ENCODE assay signal across 12 cellular contexts in the genomic region with DNA sequence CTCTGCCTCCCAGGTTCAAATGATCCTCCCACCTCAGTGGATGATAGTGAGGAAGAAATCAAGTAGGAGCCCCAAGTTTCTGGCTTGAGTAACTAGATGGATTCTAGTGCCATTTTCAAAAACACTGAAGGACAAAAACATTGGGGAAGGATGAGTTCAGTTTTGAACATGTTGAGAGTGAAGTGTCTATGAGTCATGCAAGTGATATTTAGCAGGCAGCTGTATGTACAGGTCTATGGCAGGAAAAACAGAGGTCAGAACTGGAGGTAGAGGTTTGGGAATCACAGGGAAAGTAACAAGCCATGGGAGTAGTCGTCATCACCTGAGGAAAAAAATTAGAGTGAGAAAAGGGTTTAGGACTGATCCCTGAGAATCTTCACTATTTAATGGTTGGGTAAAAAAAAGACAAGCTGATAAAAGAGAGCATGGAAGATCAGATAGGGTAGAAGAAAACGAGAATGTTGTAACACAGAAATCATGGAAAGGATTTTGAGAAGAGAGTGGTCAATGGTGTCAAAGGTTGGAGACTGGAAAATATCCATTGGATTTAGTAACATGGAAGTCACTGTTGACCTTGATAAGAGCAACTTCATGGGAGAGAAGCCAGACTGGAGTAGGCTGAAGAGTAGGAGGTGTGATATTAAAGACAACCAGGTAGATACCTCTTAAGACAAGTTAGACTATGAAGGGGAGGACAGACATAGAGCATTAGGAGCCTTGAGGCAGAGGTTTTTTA. TPM values are rescaled to one million over a fixed set of nuclear protein-coding genes. Genes with fewer than 3 reads are reported as not detected.
DNase-seq lines count a peak whose midpoint lies in the region; ATAC-seq and TF ChIP-seq lines count a peak whose summit lies in the region.
"Had no signal": no experiment of that assay in that cellular context is flagged by ENCODE, and none has a peak within 500 bp of the region (broad histone marks: within the 10 kb centered on the region; RNA-seq: fewer than 3 reads in every experiment).

No MANE protein-coding gene starts in this region.

- TF ChIP-seq CTCF in right lobe of liver (IDR thresholded peaks at IDR 0.05) = no peak
- no peak for TF ChIP-seq CTCF in psoas muscle (IDR thresholded peaks at IDR 0.05)

- DNase-seq in DMS53 (lab: John Stamatoyannopoulos, UW) (peak; percentile 95), HS-27A (ENCODE audit: low read depth) (peak; percentile 14), right lobe of liver (no peak), psoas muscle (no peak)
- no peak for DNase-seq in stimulated activated CD4-positive, alpha-beta T cell treated with anti-CD3 and anti-CD28 coated beads, Interleukin-4, amount 100 ng/mL, for 24 hours
- DNase-seq: activated CD4-positive, alpha-beta T cell treated with anti-CD3 and anti-CD28 coated beads, Interleukin-2, amount 50 U/mL, for 4 hours; activated gamma-delta T cell; CD4-positive, alpha-beta T cell; NCI-H187 had no signal

- no peak for TF ChIP-seq POLR2A in right lobe of liver (IDR thresholded peaks at IDR 0.05)

- intact Hi-C loops in right lobe of liver (cut with DNase I) (no loop called here), psoas muscle (cut with DNase I) (no loop called here)

- no peak overlapping the region for H3K4me3 Mint-ChIP-seq in activated T-helper 17 cell treated with anti-CD3 and anti-CD28 coated beads, Interleukin-2, amount 50 U/mL, for 72 hours
- H3K4me3 Mint-ChIP-seq: CD4-positive, alpha-beta T cell had no signal

- H3K9me3 Mint-ChIP-seq in activated T-helper 17 cell treated with anti-CD3 and anti-CD28 coated beads, Interleukin-2, amount 50 U/mL, for 72 hours = no peaks in the 10 kb centered on the region
- H3K9me3 Mint-ChIP-seq: CD4-positive, alpha-beta T cell had no signal

- H3K4me1 ChIP-seq in right lobe of liver = peaks cover 0 to 16% (median 2%) of the 10 kb centered on the region in 4 donors
- H3K4me1 ChIP-seq in psoas muscle = peaks cover 3% of the 10 kb centered on the region

- H3K36me3 Mint-ChIP-seq in activated T-helper 17 cell treated with anti-CD3 and anti-CD28 coated beads, Interleukin-2, amount 50 U/mL, for 72 hours (ENCODE audit: low read depth) = peaks cover 22% of the 10 kb centered on the region

- peaks cover 13% of the 10 kb centered on the region for H3K4me1 Mint-ChIP-seq in activated T-helper 17 cell treated with anti-CD3 and anti-CD28 coated beads, Interleukin-2, amount 50 U/mL, for 72 hours

- peak; percentile 75 for ATAC-seq in activated T-helper 17 cell treated with anti-CD3 and anti-CD28 coated beads, Interleukin-2, amount 50 U/mL, for 72 hours (replicated peaks)
- ATAC-seq in right lobe of liver (peak in 3 of 4 donors; percentile 56 to 84 (median 67)), psoas muscle (no peak), GM18909 (IDR thresholded peaks at IDR 0.05; ENCODE audit: poor library complexity, unreplicated experiment) (no peak), GM18870 (IDR thresholded peaks at IDR 0.05; ENCODE audit: unreplicated experiment) (no peak)

- 67% methylated on average over 2 of the region's 2 CpGs for WGBS in right lobe of liver (ENCODE audit: insufficient coverage, low coverage, low lambda C conversion rate, missing lambda C conversion rate)
- WGBS in psoas muscle, 3 donors = 85 to 89% (median 88%) methylated on average over 2 of the region's 2 CpGs

- peak overlapping the region; percentile 9 for H3K27ac Mint-ChIP-seq in activated T-helper 17 cell treated with anti-CD3 and anti-CD28 coated beads, Interleukin-2, amount 50 U/mL, for 72 hours
- H3K27ac Mint-ChIP-seq: CD4-positive, alpha-beta T cell had no signal

- no peak overlapping the region for H3K4me3 ChIP-seq in right lobe of liver
- no peak overlapping the region for H3K4me3 ChIP-seq in psoas muscle

- H3K27ac ChIP-seq in right lobe of liver (no peak overlapping the region), psoas muscle (no peak overlapping the region)

- H3K36me3 ChIP-seq in right lobe of liver = no peaks in the 10 kb centered on the region
- no peaks in the 10 kb centered on the region for H3K36me3 ChIP-seq in psoas muscle (ENCODE audit: insufficient read depth in 1 of 2, low read depth in 1 of 2)

- H3K9me3 ChIP-seq in right lobe of liver = no peaks in the 10 kb centered on the region
- no peaks in the 10 kb centered on the region for H3K9me3 ChIP-seq in psoas muscle

- H3K27me3 Mint-ChIP-seq in activated T-helper 17 cell treated with anti-CD3 and anti-CD28 coated beads, Interleukin-2, amount 50 U/mL, for 72 hours = no peaks in the 10 kb centered on the region
- H3K27me3 Mint-ChIP-seq: CD4-positive, alpha-beta T cell had no signal

- no peaks in the 10 kb centered on the region for H3K27me3 ChIP-seq in right lobe of liver
- H3K27me3 ChIP-seq in psoas muscle (ENCODE audit: insufficient read depth in 3 of 3, low read length in 2 of 3) = no peaks in the 10 kb centered on the region

RNA-seq across cellular contexts. Expression of gene DIPK1A, which starts 53.1 kb away (rescaled TPM):
- total RNA-seq in activated T-helper 17 cell treated with anti-CD3 and anti-CD28 coated beads, Interleukin-2, amount 50 U/mL, for 72 hours = 1 to 10 TPM; 6.5 to 8.6 TPM
- 10 to 100 TPM; 10.8 to 25.3 (median 15.1) TPM for total RNA-seq in right lobe of liver
- 1 to 10 TPM; 3.4 to 7.8 (median 6.4) TPM for total RNA-seq in psoas muscle
- polyA plus RNA-seq in psoas muscle = 1 to 10 TPM; 2.2 to 7.9 (median 3.5) TPM

Comparison
In these comparisons a context has a peak if more than half of its experiments do, and no peak if none do; other contexts are left out.
1. DNase-seq: peak in DMS53 (single experiment) and HS-27A (single experiment); none in right lobe of liver (0 of 3), stimulated activated CD4-positive, alpha-beta T cell treated with anti-CD3 and anti-CD28 coated beads, Interleukin-4, amount 100 ng/mL, for 24 hours (single experiment) and psoas muscle (0 of 2).
2. ATAC-seq: peak in activated T-helper 17 cell treated with anti-CD3 and anti-CD28 coated beads, Interleukin-2, amount 50 U/mL, for 72 hours (single experiment) and right lobe of liver (3 of 4); none in psoas muscle (0 of 4), GM18909 (single experiment) and GM18870 (single experiment).